ENCODE assay signal across 22 cellular contexts in genomic region chr13:104943331-104943730, GRCh38.
A peak's percentile ranks its signal among the peaks of the same experiment; 100 is the strongest.
DNase-seq lines count a peak whose midpoint lies in the region; ATAC-seq, FAIRE-seq and TF ChIP-seq lines count a peak whose summit lies in the region.
"Had no signal": no experiment of that assay in that cellular context is flagged by ENCODE, and none has a peak within 500 bp of the region (broad histone marks: within the 10 kb centered on the region; RNA-seq: fewer than 3 reads in every experiment).

No MANE protein-coding gene starts in this region.

- H3K18ac ChIP-seq in H9 (ENCODE audit: insufficient read length, low read depth, low read length): no peak overlapping the region

- no peak overlapping the region for H4K91ac ChIP-seq in H9 (ENCODE audit: insufficient read length, low read depth, low read length)

- no peak overlapping the region for H3K4me3 ChIP-seq in fibroblast of villous mesenchyme (ENCODE audit: low read depth, low read length)
- H3K4me3 ChIP-seq: BLaER1 treated with 17β-estradiol and CSF1 and Interleukin-3, amounts not matched to agents 10 nM and 100 nM had no signal

- H3K23ac ChIP-seq in H9 (ENCODE audit: insufficient read length, low read depth, low read length): no peak overlapping the region

- H3K4me1 Mint-ChIP-seq in HFFc6 (ENCODE audit: low read depth) (peaks cover 34% of the 10 kb centered on the region; the same call in 1 of the 2 replicates), nephron progenitor cell (peaks cover 42% of the 10 kb centered on the region), H9 (no peaks in the 10 kb centered on the region)

- H3K23me2 ChIP-seq in H9 (ENCODE audit: insufficient read length, low read depth, low read length, poor library complexity, severe bottlenecking): no peaks in the 10 kb centered on the region

- no peak overlapping the region for H3K4ac ChIP-seq in H9 (ENCODE audit: low read depth, low read length)

- no peak overlapping the region for H3K9ac ChIP-seq in H9 (ENCODE audit: extremely low read depth, insufficient read length, low read length)
- H3K9ac ChIP-seq: BLaER1 treated with 17β-estradiol and CSF1 and Interleukin-3, amounts not matched to agents 10 nM and 100 nM had no signal

- FAIRE-seq in endometrium (lab: Jason Lieb, UNC): peak; percentile 99
- FAIRE-seq: A204.1, G401.6, GM12891 had no signal

- no peak overlapping the region for H2AFZ ChIP-seq in H9 (ENCODE audit: low read length)

- H3K36me3 Mint-ChIP-seq in HFFc6 (ENCODE audit: low read depth): no peaks in the 10 kb centered on the region
- H3K36me3 Mint-ChIP-seq in nephron progenitor cell (ENCODE audit: low read depth): no peaks in the 10 kb centered on the region
- no peaks in the 10 kb centered on the region for H3K36me3 Mint-ChIP-seq in H9 (ENCODE audit: insufficient read depth in 1 of 3, low read depth in 3 of 3)
- H3K36me3 Mint-ChIP-seq: CD8-positive, alpha-beta T cell had no signal

- no peaks in the 10 kb centered on the region for H3K27me3 ChIP-seq in H9 (ENCODE audit: insufficient read depth, low read length)
- H3K27me3 ChIP-seq: BE2C; BLaER1 treated with 17β-estradiol and CSF1 and Interleukin-3, amounts not matched to agents 10 nM and 100 nM had no signal

- H3K79me2 ChIP-seq in H9 (ENCODE audit: insufficient read depth, low read length): no peaks in the 10 kb centered on the region

- H4K5ac ChIP-seq in H9 (ENCODE audit: insufficient read length, low read depth, low read length): no peak overlapping the region

- no peak overlapping the region for H3T11ph ChIP-seq in H9 (ENCODE audit: low read length)

- no peak overlapping the region for H3K14ac ChIP-seq in H9 (ENCODE audit: insufficient read depth, low read length)

- H3K9me3 Mint-ChIP-seq in HFFc6 (no peaks in the 10 kb centered on the region; the same call in 1 of the 2 replicates), nephron progenitor cell (no peaks in the 10 kb centered on the region), H9 (no peaks in the 10 kb centered on the region)
- H3K9me3 Mint-ChIP-seq: CD4-positive, alpha-beta T cell; CD8-positive, alpha-beta T cell had no signal

- no peaks in the 10 kb centered on the region for H3K4me1 ChIP-seq in H9 (ENCODE audit: insufficient read depth, low read length)
- H3K4me1 ChIP-seq: BE2C; BLaER1 treated with 17β-estradiol and CSF1 and Interleukin-3, amounts not matched to agents 10 nM and 100 nM; Caco-2 had no signal

- H3K27ac Mint-ChIP-seq in HFFc6 (peak overlapping the region; percentile 1; the same call in 1 of the 2 replicates), nephron progenitor cell (peak overlapping the region; percentile 86), H9 (no peak overlapping the region)
- H3K27ac Mint-ChIP-seq: CD4-positive, alpha-beta T cell; CD8-positive, alpha-beta T cell had no signal

- H4K8ac ChIP-seq in H9 (replicated peaks; ENCODE audit: insufficient read length, low read depth, low read length): no peak overlapping the region

- no peak overlapping the region for H2BK12ac ChIP-seq in H9 (ENCODE audit: insufficient read length, low read depth, low read length)

- H3K27ac ChIP-seq in H9 (ENCODE audit: insufficient read length, low read depth, low read length): no peak overlapping the region
- H3K27ac ChIP-seq: BLaER1 treated with 17β-estradiol and CSF1 and Interleukin-3, amounts not matched to agents 10 nM and 100 nM; C4-2B had no signal

- no peaks in the 10 kb centered on the region for H3K9me3 ChIP-seq in H9 (ENCODE audit: control insufficient read depth, low read depth, low read length)
- H3K9me3 ChIP-seq: BE2C; BLaER1 treated with 17β-estradiol and CSF1 and Interleukin-3, amounts not matched to agents 10 nM and 100 nM; Caco-2 had no signal

- no CpG with 5 or more reads among the region's 3 CpGs for WGBS in H9 (ENCODE audit: extremely low coverage, insufficient read length, low lambda C conversion rate)

- H2AK5ac ChIP-seq in H9 (ENCODE audit: insufficient read length, low read length): no peak overlapping the region

- ATAC-seq in GM18861 (IDR thresholded peaks at IDR 0.05; ENCODE audit: unreplicated experiment) (no peak), left lobe of liver (no peak)
- ATAC-seq: CD8-positive, alpha-beta T cell had no signal

- H3K27me3 Mint-ChIP-seq in HFFc6 (ENCODE audit: insufficient read depth): no peaks in the 10 kb centered on the region; the same call in 1 of the 2 replicates
- no peaks in the 10 kb centered on the region for H3K27me3 Mint-ChIP-seq in nephron progenitor cell (ENCODE audit: low read depth, poor library complexity)
- no peaks in the 10 kb centered on the region for H3K27me3 Mint-ChIP-seq in H9 (ENCODE audit: low read depth)
- H3K27me3 Mint-ChIP-seq: CD4-positive, alpha-beta T cell had no signal

- H3K4me3 Mint-ChIP-seq in HFFc6: peak overlapping the region; percentile 65; the same call in 1 of the 2 replicates
- H3K4me3 Mint-ChIP-seq in nephron progenitor cell: no peak overlapping the region
- H3K4me3 Mint-ChIP-seq in H9: no peak overlapping the region
- H3K4me3 Mint-ChIP-seq: CD4-positive, alpha-beta T cell; CD8-positive, alpha-beta T cell had no signal

- DNase-seq in HFFc6 (no peak), fibroblast of villous mesenchyme (ENCODE audit: low read depth) (peak; percentile 59), nephron progenitor cell (no peak), hepatic stellate cell (ENCODE audit: low spot score) (no peak), left lobe of liver (ENCODE audit: low spot score) (no peak), H9 (no peak)
- DNase-seq: 8988T; ACHN; BE2C; Caco-2; Calu3; CD4-positive, alpha-beta T cell; CD8-positive, alpha-beta T cell; DMS79 treated with DMSO at 0.1 percent for 48 hours; GF-D8 had no signal

- no peak for TF ChIP-seq CTCF in HFFc6 (IDR thresholded peaks at IDR 0.05)
- TF ChIP-seq CTCF in fibroblast of villous mesenchyme (IDR thresholded peaks at IDR 0.05; ENCODE audit: insufficient read depth, low read depth, low read length): no peak
- no peak for TF ChIP-seq CTCF in nephron progenitor cell (IDR thresholded peaks at IDR 0.05)
- TF ChIP-seq CTCF in H9 (conservative IDR thresholded peaks at IDR 0.05): no peak

- no peak overlapping the region for H2BK20ac ChIP-seq in H9 (ENCODE audit: low read depth, low read length, poor library complexity, severe bottlenecking)

- no peak overlapping the region for H2BK5ac ChIP-seq in H9 (ENCODE audit: insufficient read length, low read length)

- H3K4me2 ChIP-seq in H9 (ENCODE audit: insufficient read depth, insufficient read length, low read length): no peak overlapping the region
- H3K4me2 ChIP-seq: BLaER1 treated with 17β-estradiol and CSF1 and Interleukin-3, amounts not matched to agents 10 nM and 100 nM had no signal

- no peaks in the 10 kb centered on the region for H3K79me1 ChIP-seq in H9 (ENCODE audit: insufficient read depth, low read depth, low read length, poor library complexity, severe bottlenecking)

- no peaks in the 10 kb centered on the region for H4K20me1 ChIP-seq in H9 (ENCODE audit: control insufficient read depth, insufficient read depth, insufficient read length)
- H4K20me1 ChIP-seq: BLaER1 treated with 17β-estradiol and CSF1 and Interleukin-3, amounts not matched to agents 10 nM and 100 nM had no signal

- H2BK15ac ChIP-seq in H9 (ENCODE audit: low read depth, low read length): no peak overlapping the region

- no peak overlapping the region for H2BK120ac ChIP-seq in H9 (ENCODE audit: low read depth, low read length, poor library complexity, severe bottlenecking)

- no peak overlapping the region for H3K56ac ChIP-seq in H9 (ENCODE audit: insufficient read length, low read depth, low read length)

Comparison
In these comparisons a context has a peak if more than half of its experiments do, and no peak if none do; other contexts are left out.
1. H3K27ac Mint-ChIP-seq: peak in HFFc6 (single experiment) and nephron progenitor cell (single experiment); none in H9 (0 of 3).